In the genomic region with DNA sequence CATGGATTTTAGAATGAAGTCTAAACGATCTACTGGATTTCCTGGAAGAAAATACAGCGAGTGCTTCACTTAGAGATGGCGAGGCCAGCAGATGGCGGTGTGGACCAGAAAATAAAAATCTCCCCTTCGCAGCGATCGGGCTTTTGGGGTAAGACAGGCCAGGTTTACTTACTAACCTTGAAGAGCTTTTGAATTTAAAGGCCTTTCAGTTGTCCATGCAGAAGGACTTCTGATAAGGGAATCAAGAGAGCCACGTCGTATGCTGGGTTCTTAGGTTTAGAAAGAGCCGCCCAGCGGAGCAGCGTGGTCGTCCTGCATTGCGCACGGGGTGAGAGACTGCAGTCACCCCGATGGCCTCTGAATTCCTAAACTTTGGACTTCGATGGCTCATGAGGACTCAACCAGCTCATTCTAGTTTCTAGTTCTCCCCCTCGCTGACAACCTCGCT, we compare ENCODE assay signal across 8 cellular contexts.
DNase-seq lines count a peak whose midpoint lies in the region; ATAC-seq and TF ChIP-seq lines count a peak whose summit lies in the region.

No MANE protein-coding gene starts in this region.

- ATAC-seq in esophagus mucosa (no peak), GM19452 (IDR thresholded peaks at IDR 0.05; ENCODE audit: unreplicated experiment) (no peak)

- no peak overlapping the region for H3K4me3 ChIP-seq in HL-60 (replicated peaks; ENCODE audit: insufficient read depth, low read length)

- H3K27me3 Mint-ChIP-seq in CD14-positive monocyte (ENCODE audit: low read depth in 3 of 3) (peaks cover 15 to 32% (median 25%) of the 10 kb centered on the region in 3 donors), osteocyte (ENCODE audit: unreplicated experiment) (peaks cover 10% of the 10 kb centered on the region)

- H3K9me3 Mint-ChIP-seq in CD14-positive monocyte (no peaks in the 10 kb centered on the region), osteocyte (ENCODE audit: unreplicated experiment) (no peaks in the 10 kb centered on the region)

- H3K4me1 Mint-ChIP-seq in CD14-positive monocyte (peaks cover 8% of the 10 kb centered on the region), osteocyte (ENCODE audit: unreplicated experiment) (peaks cover 2% of the 10 kb centered on the region)

- intact Hi-C loops in CD14-positive monocyte (cut with micrococcal nuclease): loop anchor here in 1 of 2 donors (5.0 kb wide), 1 partner anchor 670 kb away; no protein-coding TSS in a partner anchor

- H3K27ac ChIP-seq in HL-60 (replicated peaks): no peak overlapping the region

- H3K36me3 Mint-ChIP-seq in CD14-positive monocyte (no peaks in the 10 kb centered on the region), osteocyte (ENCODE audit: unreplicated experiment) (no peaks in the 10 kb centered on the region)

- no peak overlapping the region for H3K27ac Mint-ChIP-seq in CD14-positive monocyte
- H3K27ac Mint-ChIP-seq in osteocyte (ENCODE audit: unreplicated experiment): no peak overlapping the region

- TF ChIP-seq CTCF in CD14-positive monocyte (IDR thresholded peaks at IDR 0.05) (peak; percentile 77), HL-60 (IDR thresholded peaks at IDR 0.05; ENCODE audit: insufficient read depth, low read length) (peak; percentile 53), osteocyte (IDR thresholded peaks at IDR 0.05) (peak; percentile 77)

- H3K27me3 ChIP-seq in HL-60 (ENCODE audit: insufficient read depth, poor library complexity, severe bottlenecking): no peaks in the 10 kb centered on the region

- DNase-seq in CD14-positive monocyte (ENCODE audit: low spot score) (no peak), HL-60 (ENCODE audit: low read depth in 1 of 2, low spot score in 1 of 2) (peak in 1 of 2 experiments; percentile 69), NCI-H69 (lab: John Stamatoyannopoulos, UW) (peak; percentile 93), foreskin melanocyte (peak; percentile 30), osteocyte (ENCODE audit: extremely low spot score, unreplicated experiment) (no peak)
- DNase-seq in activated CD8-positive, alpha-beta memory T cell treated with anti-CD3 and anti-CD28 coated beads, Interleukin-2, amount 50 U/mL, for 48 hours: peak; percentile 67

- peak overlapping the region; percentile 60 to 77 for H3K4me3 Mint-ChIP-seq in CD14-positive monocyte
- no peak overlapping the region for H3K4me3 Mint-ChIP-seq in osteocyte (ENCODE audit: unreplicated experiment)

Comparison
In these comparisons a context has a peak if more than half of its experiments do, and no peak if none do; other contexts are left out.
1. DNase-seq: peak in NCI-H69 (single experiment), activated CD8-positive, alpha-beta memory T cell treated with anti-CD3 and anti-CD28 coated beads, Interleukin-2, amount 50 U/mL, for 48 hours (single experiment) and foreskin melanocyte (single experiment); none in CD14-positive monocyte (single experiment) and osteocyte (single experiment).
2. Peak in every context shown above with its lines, with median percentiles within 50 percentile points of each other: CTCF ChIP-seq.